In genomic region chr14:37452323-37452722, GRCh38 we compare ENCODE assay signal across 17 cellular contexts.
DNase-seq lines count a peak whose midpoint lies in the region; ATAC-seq and TF ChIP-seq lines count a peak whose summit lies in the region.
"Had no signal": no experiment of that assay in that cellular context is flagged by ENCODE, and none has a peak within 500 bp of the region (broad histone marks: within the 10 kb centered on the region; RNA-seq: fewer than 3 reads in every experiment).

No MANE protein-coding gene starts in this region.

- BruUV-seq in mammary epithelial cell (replicated peaks; lab: Mats Ljungman, UMichigan) (no TSS peak), MCF 10A (replicated peaks; lab: Mats Ljungman, UMichigan) (no TSS peak)

- H3K4me1 ChIP-seq in mammary epithelial cell (ENCODE audit: insufficient read depth, low read length), result peaks cover 12% of the 10 kb centered on the region

- CTCF ChIA-PET in mammary epithelial cell (lab: Charles Lee; ENCODE audit: low non-redundant PET), result no interaction called here
- CTCF ChIA-PET in MCF 10A (lab: Yijun Ruan, JAX), result no interaction called here

- H3K36me3 Mint-ChIP-seq in MCF 10A (ENCODE audit: insufficient read depth, unreplicated experiment), result no peaks in the 10 kb centered on the region
- H3K36me3 Mint-ChIP-seq: CD8-positive, alpha-beta memory T cell had no signal

- H3K27ac ChIP-seq in mammary epithelial cell (ENCODE audit: insufficient read depth, low read depth, low read length), result no peak overlapping the region
- H3K27ac ChIP-seq: 22Rv1, BLaER1, GM23248, HL-60 had no signal

- no peaks in the 10 kb centered on the region for H4K20me1 ChIP-seq in mammary epithelial cell (ENCODE audit: insufficient read depth, low read length)
- H4K20me1 ChIP-seq: BLaER1 had no signal

- H3K9me3 Mint-ChIP-seq in MCF 10A (ENCODE audit: unreplicated experiment), result no peaks in the 10 kb centered on the region

- TF ChIP-seq CTCF in mammary epithelial cell (conservative IDR thresholded peaks at IDR 0.05 in 1 of 2, IDR thresholded peaks at IDR 0.05 in 1 of 2; ENCODE audit: extremely low read depth in 1 of 2, insufficient read depth in 1 of 2, low read depth in 1 of 2, low read length in 2 of 2), result no peak
- TF ChIP-seq CTCF in MCF 10A (IDR thresholded peaks at IDR 0.05; ENCODE audit: unreplicated experiment), result no peak

- H3K9ac ChIP-seq in mammary epithelial cell (ENCODE audit: insufficient read depth, low read length), result no peak overlapping the region
- H3K9ac ChIP-seq: BLaER1, GM23248 had no signal

- ATAC-seq in esophagus mucosa (peak; percentile 91), GM21515 (IDR thresholded peaks at IDR 0.05; ENCODE audit: unreplicated experiment) (no peak)
- ATAC-seq: HCT116 had no signal

- in situ Hi-C loops in mammary epithelial cell (cut with MboI; ENCODE audit: low sequenced_read_pairs in 2 of 2), result no loop called here

- POLR2A ChIA-PET in MCF 10A (lab: Yijun Ruan, JAX), result no interaction called here

- H3K4me3 ChIP-seq in mammary epithelial cell (replicated peaks in 1 of 3; ENCODE audit: insufficient read depth in 1 of 3, low read depth in 2 of 3, low read length in 3 of 3), result no peak overlapping the region
- H3K4me3 ChIP-seq: BLaER1, GM23248 had no signal

- dilution Hi-C loops in mammary epithelial cell (cut with HindIII; ENCODE audit: low sequenced_read_pairs), result no loop called here

- no peak overlapping the region for H3K27ac Mint-ChIP-seq in MCF 10A (ENCODE audit: low read depth, unreplicated experiment)
- H3K27ac Mint-ChIP-seq: CD8-positive, alpha-beta memory T cell had no signal

- H3K4me1 Mint-ChIP-seq in MCF 10A (ENCODE audit: insufficient read depth, unreplicated experiment), result no peaks in the 10 kb centered on the region
- H3K4me1 Mint-ChIP-seq: CD8-positive, alpha-beta memory T cell had no signal

- DNase-seq in mammary epithelial cell (peak; percentile 38), MCF 10A (ENCODE audit: unreplicated experiment) (no peak), left kidney (ENCODE audit: low read depth, low spot score) (peak; percentile 17), NCI-H510A treated with DMSO at 0.1 percent for 48 hours (lab: John Stamatoyannopoulos, UW) (no peak), NK-92 (lab: John Stamatoyannopoulos, UW; ENCODE audit: unreplicated experiment) (no peak), NCI-H1105 (lab: John Stamatoyannopoulos, UW) (no peak)
- DNase-seq: AML-193; Caco-2; CD8-positive, alpha-beta memory T cell; DMS53; GM23248 had no signal

- no peaks in the 10 kb centered on the region for H3K9me3 ChIP-seq in mammary epithelial cell (replicated peaks; ENCODE audit: insufficient read depth, low read length)
- H3K9me3 ChIP-seq: BLaER1 had no signal

- no peak overlapping the region for H2AFZ ChIP-seq in mammary epithelial cell (ENCODE audit: low read depth, low read length)
- H2AFZ ChIP-seq: GM23248 had no signal

- no peak overlapping the region for H3K4me3 Mint-ChIP-seq in MCF 10A (ENCODE audit: unreplicated experiment)
- H3K4me3 Mint-ChIP-seq: CD8-positive, alpha-beta memory T cell had no signal

- intact Hi-C loops in mammary epithelial cell (cut with micrococcal nuclease), result no loop called here
- intact Hi-C loops in MCF 10A (cut with micrococcal nuclease), result no loop called here

- no peaks in the 10 kb centered on the region for H3K79me2 ChIP-seq in mammary epithelial cell (ENCODE audit: insufficient read depth, low read length)

- no peaks in the 10 kb centered on the region for H3K27me3 Mint-ChIP-seq in MCF 10A (ENCODE audit: insufficient read depth, unreplicated experiment)
- H3K27me3 Mint-ChIP-seq: CD8-positive, alpha-beta memory T cell had no signal

- no peaks in the 10 kb centered on the region for H3K27me3 ChIP-seq in mammary epithelial cell (ENCODE audit: insufficient read depth, low read length)
- H3K27me3 ChIP-seq: BLaER1 had no signal

- peak overlapping the region; percentile 49 for H3K4me2 ChIP-seq in mammary epithelial cell (ENCODE audit: insufficient read depth, low read depth, low read length)
- H3K4me2 ChIP-seq: BLaER1 had no signal

- H3K36me3 ChIP-seq in mammary epithelial cell (ENCODE audit: insufficient read depth, low read length), result no peaks in the 10 kb centered on the region
- H3K36me3 ChIP-seq: BLaER1 had no signal

Comparison
In these comparisons a context has a peak if more than half of its experiments do, and no peak if none do; other contexts are left out.
1. DNase-seq: peak in mammary epithelial cell (single experiment) and left kidney (single experiment); none in MCF 10A (single experiment), NCI-H510A treated with DMSO at 0.1 percent for 48 hours (single experiment), NK-92 (single experiment) and NCI-H1105 (single experiment).